ENCODE assay signal across 9 cellular contexts in the genomic region with DNA sequence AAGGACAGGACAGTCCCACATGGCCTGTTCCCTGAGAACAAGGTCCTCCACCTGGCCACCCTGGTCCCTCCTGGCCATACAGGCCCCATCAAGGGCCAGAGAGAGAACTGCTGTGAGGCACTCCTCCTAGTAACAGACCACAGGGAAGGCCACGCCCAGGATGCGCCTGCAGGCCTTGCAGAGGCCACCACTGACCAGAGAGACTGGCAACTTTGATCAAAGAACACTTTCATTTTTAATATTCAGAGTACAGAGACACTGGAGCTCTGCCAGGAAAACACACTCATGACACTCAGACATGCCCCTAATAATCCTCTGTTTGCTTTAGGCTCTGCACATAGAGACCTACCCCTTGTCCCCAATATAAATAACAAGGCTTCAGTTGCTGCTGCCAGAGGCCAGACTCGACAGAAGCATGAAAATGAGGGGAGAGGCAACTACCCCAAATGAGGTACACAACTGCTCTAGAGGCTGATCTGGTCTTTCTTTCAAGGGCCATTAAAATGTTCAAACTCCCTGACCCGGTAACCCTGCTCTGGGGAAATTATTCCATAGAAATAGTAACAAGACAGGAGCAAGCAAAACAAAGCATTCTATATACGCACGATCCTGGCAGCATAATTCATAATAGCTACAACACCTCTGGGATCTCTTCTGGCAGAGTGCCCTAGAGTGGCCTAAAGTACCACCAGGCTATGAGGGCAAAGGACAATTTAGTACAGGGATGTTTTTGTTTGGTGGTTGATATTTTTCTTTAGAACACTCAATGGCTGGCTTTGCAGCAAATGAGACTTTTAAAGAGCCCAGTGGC. TPM values are rescaled to one million over a fixed set of nuclear protein-coding genes. Genes with fewer than 3 reads are reported as not detected.
A peak's percentile ranks its signal among the peaks of the same experiment; 100 is the strongest.
DNase-seq lines count a peak whose midpoint lies in the region; ATAC-seq and TF ChIP-seq lines count a peak whose summit lies in the region.
"Had no signal": no experiment of that assay in that cellular context is flagged by ENCODE, and none has a peak within 500 bp of the region (broad histone marks: within the 10 kb centered on the region; RNA-seq: fewer than 3 reads in every experiment).

No MANE protein-coding gene starts in this region.

- no peak overlapping the region for H3K9ac ChIP-seq in endocrine pancreas (ENCODE audit: control insufficient read depth, insufficient read depth, low read length)
- H3K9ac ChIP-seq: KMS-11 had no signal

- H3K27me3 Mint-ChIP-seq in naive thymus-derived CD8-positive, alpha-beta T cell, result no peaks in the 10 kb centered on the region

- H3K27ac Mint-ChIP-seq in naive thymus-derived CD8-positive, alpha-beta T cell, result peak overlapping the region; percentile 43 to 87 (median 82)

- ATAC-seq in naive thymus-derived CD8-positive, alpha-beta T cell, result no peak
- ATAC-seq in HG03045 (IDR thresholded peaks at IDR 0.05; ENCODE audit: unreplicated experiment), result no peak
- ATAC-seq in HG02642 (IDR thresholded peaks at IDR 0.05; ENCODE audit: poor library complexity, unreplicated experiment), result no peak
- no peak for ATAC-seq in GM21423 (IDR thresholded peaks at IDR 0.05; ENCODE audit: unreplicated experiment)
- ATAC-seq in HG03039 (IDR thresholded peaks at IDR 0.05; ENCODE audit: unreplicated experiment), result no peak

- H3K4me1 Mint-ChIP-seq in naive thymus-derived CD8-positive, alpha-beta T cell, result peaks cover 31 to 97% (median 73%) of the 10 kb centered on the region in 4 donors

- H3K27me3 ChIP-seq in Peyer's patch (no peaks in the 10 kb centered on the region), endocrine pancreas (ENCODE audit: control insufficient read depth, insufficient read depth, low read length) (no peaks in the 10 kb centered on the region)

- H3K4me3 Mint-ChIP-seq in naive thymus-derived CD8-positive, alpha-beta T cell, result peak overlapping the region in 5 of 10 donors; percentile 4 to 58 (median 25)

- TF ChIP-seq CTCF in GM12865 (IDR thresholded peaks at IDR 0.05; ENCODE audit: insufficient read depth, low read depth, low read length, missing control alignments) (no peak), Peyer's patch (IDR thresholded peaks at IDR 0.05) (no peak)

- peak overlapping the region; percentile 68 to 88 (median 78) for H3K27ac ChIP-seq in Peyer's patch
- H3K27ac ChIP-seq: KMS-11 had no signal

- no peaks in the 10 kb centered on the region for H3K36me3 ChIP-seq in Peyer's patch
- H3K36me3 ChIP-seq in endocrine pancreas (ENCODE audit: control insufficient read depth, insufficient read depth, low read length), result no peaks in the 10 kb centered on the region

- H3K9me3 ChIP-seq in Peyer's patch (no peaks in the 10 kb centered on the region), endocrine pancreas (ENCODE audit: control insufficient read depth, low read length) (no peaks in the 10 kb centered on the region)

- DNase-seq in GM12865 (ENCODE audit: low read depth) (peak; percentile 79), Peyer's patch (peak; percentile 57 to 86 (median 86))
- no peak for DNase-seq in naive thymus-derived CD8-positive, alpha-beta T cell

- H3K36me3 Mint-ChIP-seq in naive thymus-derived CD8-positive, alpha-beta T cell, result peaks cover 6 to 50% (median 16%) of the 10 kb centered on the region in 3 donors

- peaks cover 0 to 9% (median 3%) of the 10 kb centered on the region in 9 donors for H3K9me3 Mint-ChIP-seq in naive thymus-derived CD8-positive, alpha-beta T cell

- H3K4me1 ChIP-seq in Peyer's patch (peaks cover 39 to 97% (median 58%) of the 10 kb centered on the region in 4 donors), endocrine pancreas (ENCODE audit: control insufficient read depth, insufficient read depth, low read length) (peaks cover 5% of the 10 kb centered on the region)

- TF ChIP-seq POLR2A in Peyer's patch (IDR thresholded peaks at IDR 0.05), result peak; percentile 54 to 62

- POLR2A ChIA-PET in naive thymus-derived CD8-positive, alpha-beta T cell (lab: Charles Lee), result interaction anchor here (1.2 kb wide), 1 partner anchor 44 kb away, joined by 3 read pairs; a partner anchor contains a TSS

- H3K4me3 ChIP-seq in GM12865 (ENCODE audit: low read depth, low read length) (peak overlapping the region; percentile 4), Peyer's patch (no peak overlapping the region), endocrine pancreas (ENCODE audit: control insufficient read depth, insufficient read depth, low read length) (peak overlapping the region; percentile 15)

RNA-seq across cellular contexts. Expression of a gene that starts 44.7 kb away (rescaled TPM):
- total RNA-seq in Peyer's patch, result 10 to 100 TPM; 41.7 to 90.0 (median 59.2) TPM
- 10 to 100 TPM; 58.8 to 59.5 TPM for total RNA-seq in naive thymus-derived CD8-positive, alpha-beta T cell
- polyA plus RNA-seq in naive thymus-derived CD8-positive, alpha-beta T cell, result 100 to 1,000 TPM in 2 of 3 donors, 10 to 100 TPM in 1; 81.9 to 106 (median 106) TPM

RNA-seq across cellular contexts. Expression of a gene that starts 47.6 kb away (rescaled TPM):
- 100 to 1,000 TPM; 111 to 304 (median 229) TPM for total RNA-seq in Peyer's patch
- total RNA-seq in naive thymus-derived CD8-positive, alpha-beta T cell, result 10 to 100 TPM; 40.7 to 46.0 TPM
- polyA plus RNA-seq in naive thymus-derived CD8-positive, alpha-beta T cell, result 1 to 10 TPM in 2 of 3 donors, under 1 TPM in 1; 0.89 to 2.8 (median 1.9) TPM

RNA-seq across cellular contexts. Expression of a gene that starts 54.3 kb away (rescaled TPM):
- total RNA-seq in Peyer's patch, result 10 to 100 TPM in 1 of 4 donors, 1 to 10 TPM in 3; 2.4 to 12.4 (median 5.7) TPM
- total RNA-seq in naive thymus-derived CD8-positive, alpha-beta T cell, result not detected
- polyA plus RNA-seq in naive thymus-derived CD8-positive, alpha-beta T cell, result not detected

Comparison
In these comparisons a context has a peak if more than half of its experiments do, and no peak if none do; other contexts are left out.
1. DNase-seq: peak in GM12865 (single experiment) and Peyer's patch (3 of 3); none in naive thymus-derived CD8-positive, alpha-beta T cell (0 of 10).
2. H3K4me3 ChIP-seq: peak in GM12865 (single experiment) and endocrine pancreas (single experiment); none in Peyer's patch (0 of 4).